Comparison of ENCODE assay signal across 1 cellular context in the genomic region with DNA sequence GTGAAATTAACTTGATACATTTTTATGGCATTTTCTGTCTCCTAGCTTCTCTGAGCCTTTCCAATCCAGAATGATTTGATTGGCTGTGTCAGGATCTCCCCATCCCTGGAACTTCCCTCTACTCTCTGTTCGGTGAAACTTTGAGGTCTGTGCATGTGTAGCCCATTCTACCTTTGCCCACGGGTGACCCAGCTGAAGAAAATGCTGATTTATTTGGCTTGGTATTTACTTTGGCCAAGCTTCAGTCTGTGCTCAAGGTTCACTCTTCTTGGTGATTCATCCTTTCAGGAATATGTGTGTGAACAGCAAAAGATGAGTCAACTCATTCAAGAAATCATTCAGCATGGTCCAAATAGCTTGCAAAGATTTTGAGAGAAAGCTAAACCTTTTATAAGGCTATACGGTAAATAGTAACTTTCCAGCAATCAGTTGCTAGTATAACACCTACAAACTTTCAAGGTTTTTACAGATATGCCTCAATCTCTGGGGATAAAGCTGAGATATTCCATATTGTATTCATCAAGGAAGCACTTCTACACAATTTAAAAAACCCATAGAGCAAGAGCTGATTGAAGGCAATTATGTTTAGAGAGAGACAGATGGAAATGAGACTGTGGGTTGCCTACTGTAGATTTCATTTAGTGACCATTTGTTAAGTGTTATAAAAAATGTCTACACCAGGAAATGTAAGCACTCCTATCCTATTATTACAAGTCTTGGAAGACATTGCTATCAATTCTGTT.
TF ChIP-seq lines count a peak whose summit lies in the region.

No MANE protein-coding gene starts in this region.

TF ChIP-seq in HepG2, 621 proteins besides CTCF, POLR2A, EP300 and RAD21 (continued from another document and continues in another):
- TF ChIP-seq, protein P1, sequence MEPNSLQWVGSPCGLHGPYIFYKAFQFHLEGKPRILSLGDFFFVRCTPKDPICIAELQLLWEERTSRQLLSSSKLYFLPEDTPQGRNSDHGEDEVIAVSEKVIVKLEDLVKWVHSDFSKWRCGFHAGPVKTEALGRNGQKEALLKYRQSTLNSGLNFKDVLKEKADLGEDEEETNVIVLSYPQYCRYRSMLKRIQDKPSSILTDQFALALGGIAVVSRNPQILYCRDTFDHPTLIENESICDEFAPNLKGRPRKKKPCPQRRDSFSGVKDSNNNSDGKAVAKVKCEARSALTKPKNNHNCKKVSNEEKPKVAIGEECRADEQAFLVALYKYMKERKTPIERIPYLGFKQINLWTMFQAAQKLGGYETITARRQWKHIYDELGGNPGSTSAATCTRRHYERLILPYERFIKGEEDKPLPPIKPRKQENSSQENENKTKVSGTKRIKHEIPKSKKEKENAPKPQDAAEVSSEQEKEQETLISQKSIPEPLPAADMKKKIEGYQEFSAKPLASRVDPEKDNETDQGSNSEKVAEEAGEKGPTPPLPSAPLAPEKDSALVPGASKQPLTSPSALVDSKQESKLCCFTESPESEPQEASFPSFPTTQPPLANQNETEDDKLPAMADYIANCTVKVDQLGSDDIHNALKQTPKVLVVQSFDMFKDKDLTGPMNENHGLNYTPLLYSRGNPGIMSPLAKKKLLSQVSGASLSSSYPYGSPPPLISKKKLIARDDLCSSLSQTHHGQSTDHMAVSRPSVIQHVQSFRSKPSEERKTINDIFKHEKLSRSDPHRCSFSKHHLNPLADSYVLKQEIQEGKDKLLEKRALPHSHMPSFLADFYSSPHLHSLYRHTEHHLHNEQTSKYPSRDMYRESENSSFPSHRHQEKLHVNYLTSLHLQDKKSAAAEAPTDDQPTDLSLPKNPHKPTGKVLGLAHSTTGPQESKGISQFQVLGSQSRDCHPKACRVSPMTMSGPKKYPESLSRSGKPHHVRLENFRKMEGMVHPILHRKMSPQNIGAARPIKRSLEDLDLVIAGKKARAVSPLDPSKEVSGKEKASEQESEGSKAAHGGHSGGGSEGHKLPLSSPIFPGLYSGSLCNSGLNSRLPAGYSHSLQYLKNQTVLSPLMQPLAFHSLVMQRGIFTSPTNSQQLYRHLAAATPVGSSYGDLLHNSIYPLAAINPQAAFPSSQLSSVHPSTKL (CRISPR knock-in tag; IDR thresholded peaks at IDR 0.05) = peak; percentile 96
- TF ChIP-seq, protein P2, sequence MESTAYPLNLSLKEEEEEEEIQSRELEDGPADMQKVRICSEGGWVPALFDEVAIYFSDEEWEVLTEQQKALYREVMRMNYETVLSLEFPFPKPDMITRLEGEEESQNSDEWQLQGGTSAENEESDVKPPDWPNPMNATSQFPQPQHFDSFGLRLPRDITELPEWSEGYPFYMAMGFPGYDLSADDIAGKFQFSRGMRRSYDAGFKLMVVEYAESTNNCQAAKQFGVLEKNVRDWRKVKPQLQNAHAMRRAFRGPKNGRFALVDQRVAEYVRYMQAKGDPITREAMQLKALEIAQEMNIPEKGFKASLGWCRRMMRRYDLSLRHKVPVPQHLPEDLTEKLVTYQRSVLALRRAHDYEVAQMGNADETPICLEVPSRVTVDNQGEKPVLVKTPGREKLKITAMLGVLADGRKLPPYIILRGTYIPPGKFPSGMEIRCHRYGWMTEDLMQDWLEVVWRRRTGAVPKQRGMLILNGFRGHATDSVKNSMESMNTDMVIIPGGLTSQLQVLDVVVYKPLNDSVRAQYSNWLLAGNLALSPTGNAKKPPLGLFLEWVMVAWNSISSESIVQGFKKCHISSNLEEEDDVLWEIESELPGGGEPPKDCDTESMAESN (CRISPR knock-in tag; conservative IDR thresholded peaks at IDR 0.05) = no peak
- TF ChIP-seq, protein P3, sequence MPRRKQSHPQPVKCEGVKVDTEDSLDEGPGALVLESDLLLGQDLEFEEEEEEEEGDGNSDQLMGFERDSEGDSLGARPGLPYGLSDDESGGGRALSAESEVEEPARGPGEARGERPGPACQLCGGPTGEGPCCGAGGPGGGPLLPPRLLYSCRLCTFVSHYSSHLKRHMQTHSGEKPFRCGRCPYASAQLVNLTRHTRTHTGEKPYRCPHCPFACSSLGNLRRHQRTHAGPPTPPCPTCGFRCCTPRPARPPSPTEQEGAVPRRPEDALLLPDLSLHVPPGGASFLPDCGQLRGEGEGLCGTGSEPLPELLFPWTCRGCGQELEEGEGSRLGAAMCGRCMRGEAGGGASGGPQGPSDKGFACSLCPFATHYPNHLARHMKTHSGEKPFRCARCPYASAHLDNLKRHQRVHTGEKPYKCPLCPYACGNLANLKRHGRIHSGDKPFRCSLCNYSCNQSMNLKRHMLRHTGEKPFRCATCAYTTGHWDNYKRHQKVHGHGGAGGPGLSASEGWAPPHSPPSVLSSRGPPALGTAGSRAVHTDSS (CRISPR knock-in tag; conservative IDR thresholded peaks at IDR 0.05) = no peak
- TF ChIP-seq, protein P4, sequence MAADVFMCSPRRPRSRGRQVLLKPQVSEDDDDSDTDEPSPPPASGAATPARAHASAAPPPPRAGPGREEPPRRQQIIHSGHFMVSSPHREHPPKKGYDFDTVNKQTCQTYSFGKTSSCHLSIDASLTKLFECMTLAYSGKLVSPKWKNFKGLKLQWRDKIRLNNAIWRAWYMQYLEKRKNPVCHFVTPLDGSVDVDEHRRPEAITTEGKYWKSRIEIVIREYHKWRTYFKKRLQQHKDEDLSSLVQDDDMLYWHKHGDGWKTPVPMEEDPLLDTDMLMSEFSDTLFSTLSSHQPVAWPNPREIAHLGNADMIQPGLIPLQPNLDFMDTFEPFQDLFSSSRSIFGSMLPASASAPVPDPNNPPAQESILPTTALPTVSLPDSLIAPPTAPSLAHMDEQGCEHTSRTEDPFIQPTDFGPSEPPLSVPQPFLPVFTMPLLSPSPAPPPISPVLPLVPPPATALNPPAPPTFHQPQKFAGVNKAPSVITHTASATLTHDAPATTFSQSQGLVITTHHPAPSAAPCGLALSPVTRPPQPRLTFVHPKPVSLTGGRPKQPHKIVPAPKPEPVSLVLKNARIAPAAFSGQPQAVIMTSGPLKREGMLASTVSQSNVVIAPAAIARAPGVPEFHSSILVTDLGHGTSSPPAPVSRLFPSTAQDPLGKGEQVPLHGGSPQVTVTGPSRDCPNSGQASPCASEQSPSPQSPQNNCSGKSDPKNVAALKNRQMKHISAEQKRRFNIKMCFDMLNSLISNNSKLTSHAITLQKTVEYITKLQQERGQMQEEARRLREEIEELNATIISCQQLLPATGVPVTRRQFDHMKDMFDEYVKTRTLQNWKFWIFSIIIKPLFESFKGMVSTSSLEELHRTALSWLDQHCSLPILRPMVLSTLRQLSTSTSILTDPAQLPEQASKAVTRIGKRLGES (CRISPR knock-in tag; IDR thresholded peaks at IDR 0.05; ENCODE audit: borderline replicate concordance) = no peak
- TF ChIP-seq MIER3 (CRISPR knock-in tag; IDR thresholded peaks at IDR 0.05; ENCODE audit: borderline replicate concordance) (peak; percentile 57; the same call in 1 of the 2 replicates), CBX5 (CRISPR knock-in tag; IDR thresholded peaks at IDR 0.05; ENCODE audit: borderline replicate concordance) (0 out of 2 replicates have a peak, but pooled peaks have one; percentile 45), TARDBP (CRISPR knock-in tag; IDR thresholded peaks at IDR 0.05) (no peak), SSRP1 (CRISPR knock-in tag; IDR thresholded peaks at IDR 0.05) (no peak), ISL2 (CRISPR knock-in tag; IDR thresholded peaks at IDR 0.05) (no peak), ZBTB34 (CRISPR knock-in tag; IDR thresholded peaks at IDR 0.05) (no peak; the same call in 1 of the 2 replicates), ATF3 (CRISPR knock-in tag; IDR thresholded peaks at IDR 0.05) (peak; percentile 77), ZNF777 (CRISPR knock-in tag; IDR thresholded peaks at IDR 0.05) (no peak), JUND (CRISPR knock-in tag; IDR thresholded peaks at IDR 0.05) (peak; percentile 70; the same call in 1 of the 2 replicates), ZNF10 (CRISPR knock-in tag; IDR thresholded peaks at IDR 0.05; ENCODE audit: borderline replicate concordance, low read depth) (no peak), LCORL (IDR thresholded peaks at IDR 0.05) (peak; percentile 38; the same call in 1 of the 2 replicates), LCORL (CRISPR knock-in tag; IDR thresholded peaks at IDR 0.05) (no peak), ZNF839 (CRISPR knock-in tag; IDR thresholded peaks at IDR 0.05; ENCODE audit: borderline replicate concordance) (no peak), SKI (IDR thresholded peaks at IDR 0.05; ENCODE audit: partially characterized antibody) (peak; percentile 75), ARHGAP35 (CRISPR knock-in tag; IDR thresholded peaks at IDR 0.05; ENCODE audit: borderline replicate concordance) (no peak), MEIS1 (CRISPR knock-in tag; IDR thresholded peaks at IDR 0.05; ENCODE audit: borderline replicate concordance) (no peak), SETDB1 (CRISPR knock-in tag; IDR thresholded peaks at IDR 0.05; ENCODE audit: borderline replicate concordance) (no peak), NCOA1 (CRISPR knock-in tag; IDR thresholded peaks at IDR 0.05) (no peak), IRF2 (CRISPR knock-in tag; IDR thresholded peaks at IDR 0.05) (no peak), ZNF709 (CRISPR knock-in tag; IDR thresholded peaks at IDR 0.05) (no peak), BRCA1 (CRISPR knock-in tag; IDR thresholded peaks at IDR 0.05) (no peak), ZBTB38 (CRISPR knock-in tag; IDR thresholded peaks at IDR 0.05) (no peak), ZNF253 (CRISPR knock-in tag; IDR thresholded peaks at IDR 0.05; ENCODE audit: borderline replicate concordance) (no peak), SRSF1 (optimal IDR thresholded peaks at IDR 0.05; ENCODE audit: low read depth, low read length) (no peak), HCFC1 (IDR thresholded peaks at IDR 0.05; ENCODE audit: low read depth, low read length) (no peak), ZNF282 (IDR thresholded peaks at IDR 0.05; ENCODE audit: partially characterized antibody) (no peak), AHDC1 (CRISPR knock-in tag; IDR thresholded peaks at IDR 0.05; ENCODE audit: borderline replicate concordance) (peak; percentile 96), ELF1 (CRISPR knock-in tag; IDR thresholded peaks at IDR 0.05) (0 out of 2 replicates have a peak, but pooled peaks have one; percentile 24), HOXA5 (CRISPR knock-in tag; IDR thresholded peaks at IDR 0.05) (no peak), ISX (CRISPR knock-in tag; conservative IDR thresholded peaks at IDR 0.05) (no peak), NFKB2 (CRISPR knock-in tag; IDR thresholded peaks at IDR 0.05; ENCODE audit: borderline replicate concordance) (no peak), ZNF335 (CRISPR knock-in tag; IDR thresholded peaks at IDR 0.05) (0 out of 2 replicates have a peak, but pooled peaks have one; percentile 53)
- TF ChIP-seq, protein P5, sequence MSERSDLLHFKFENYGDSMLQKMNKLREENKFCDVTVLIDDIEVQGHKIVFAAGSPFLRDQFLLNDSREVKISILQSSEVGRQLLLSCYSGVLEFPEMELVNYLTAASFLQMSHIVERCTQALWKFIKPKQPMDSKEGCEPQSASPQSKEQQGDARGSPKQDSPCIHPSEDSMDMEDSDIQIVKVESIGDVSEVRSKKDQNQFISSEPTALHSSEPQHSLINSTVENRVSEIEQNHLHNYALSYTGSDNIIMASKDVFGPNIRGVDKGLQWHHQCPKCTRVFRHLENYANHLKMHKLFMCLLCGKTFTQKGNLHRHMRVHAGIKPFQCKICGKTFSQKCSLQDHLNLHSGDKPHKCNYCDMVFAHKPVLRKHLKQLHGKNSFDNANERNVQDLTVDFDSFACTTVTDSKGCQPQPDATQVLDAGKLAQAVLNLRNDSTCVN (CRISPR knock-in tag; IDR thresholded peaks at IDR 0.05; ENCODE audit: borderline replicate concordance) = no peak
- TF ChIP-seq, protein P6, sequence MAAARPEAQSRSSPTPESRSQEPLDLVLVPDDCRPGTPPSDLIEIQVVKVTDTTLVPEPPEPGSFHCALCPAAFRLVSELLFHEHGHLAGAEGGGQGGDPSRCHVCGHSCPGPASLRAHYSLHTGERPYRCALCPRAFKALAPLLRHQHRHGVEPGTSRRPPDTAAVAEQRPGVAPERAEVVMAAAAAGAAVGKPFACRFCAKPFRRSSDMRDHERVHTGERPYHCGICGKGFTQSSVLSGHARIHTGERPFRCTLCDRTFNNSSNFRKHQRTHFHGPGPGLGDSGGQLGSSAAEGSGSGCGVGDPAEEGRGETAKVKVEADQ (CRISPR knock-in tag; IDR thresholded peaks at IDR 0.05; ENCODE audit: borderline replicate concordance) = no peak
